ENCODE assay signal across 1 cellular context in the genomic region with DNA sequence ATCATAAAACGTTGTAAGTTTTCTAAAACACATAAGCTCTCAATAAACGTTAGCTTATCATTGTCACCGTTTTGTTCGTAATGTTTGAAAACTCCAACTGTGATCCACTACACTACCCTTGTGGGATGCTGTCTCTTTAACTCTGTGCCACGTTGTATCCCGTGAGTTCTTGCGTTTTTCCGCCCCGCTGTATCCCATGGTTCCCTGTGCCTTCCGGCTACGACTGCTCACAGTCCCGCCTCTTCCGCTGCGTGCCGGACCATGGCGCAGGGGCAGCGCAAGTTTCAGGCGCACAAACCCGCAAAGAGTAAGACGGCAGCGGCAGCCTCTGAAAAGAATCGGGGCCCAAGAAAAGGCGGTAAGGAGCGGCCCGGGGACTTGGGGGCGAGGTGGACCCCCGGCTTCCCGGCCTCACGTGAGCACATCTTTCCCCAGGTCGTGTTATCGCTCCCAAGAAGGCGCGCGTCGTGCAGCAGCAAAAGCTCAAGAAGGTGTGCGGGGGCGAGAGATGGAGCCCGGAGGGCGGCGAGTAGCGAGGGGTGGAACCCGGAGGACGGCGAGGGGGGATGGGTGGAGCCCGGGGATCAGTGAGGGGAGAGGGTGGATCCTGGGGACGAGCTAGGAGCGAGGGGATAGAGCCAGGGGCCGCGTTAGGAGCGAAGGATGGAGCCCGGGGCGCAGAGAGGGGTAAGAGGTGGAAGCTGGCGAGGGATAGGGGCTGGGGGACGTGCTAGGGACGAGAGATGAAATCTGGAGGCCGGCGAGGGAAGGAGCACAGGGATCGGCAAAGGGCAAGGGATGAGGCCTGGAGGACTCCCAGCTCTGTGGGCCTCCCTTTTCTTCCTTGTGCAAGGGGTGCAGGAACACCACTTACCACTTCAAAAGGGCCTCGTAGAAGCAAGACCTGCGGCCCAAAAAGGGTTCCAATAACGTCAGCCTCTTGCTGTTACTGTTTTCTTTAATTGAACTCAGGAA.
TF ChIP-seq lines count a peak whose summit lies in the region.

A gene (plus strand): TSS at position 240 of the 975 bp plus-strand sequence. CDS start 22 bp downstream, at position 262.

TF ChIP-seq in GM23338, 12 proteins besides CTCF, POLR2A, EP300 and RAD21 (continued from another document):
- TF ChIP-seq, protein P1, sequence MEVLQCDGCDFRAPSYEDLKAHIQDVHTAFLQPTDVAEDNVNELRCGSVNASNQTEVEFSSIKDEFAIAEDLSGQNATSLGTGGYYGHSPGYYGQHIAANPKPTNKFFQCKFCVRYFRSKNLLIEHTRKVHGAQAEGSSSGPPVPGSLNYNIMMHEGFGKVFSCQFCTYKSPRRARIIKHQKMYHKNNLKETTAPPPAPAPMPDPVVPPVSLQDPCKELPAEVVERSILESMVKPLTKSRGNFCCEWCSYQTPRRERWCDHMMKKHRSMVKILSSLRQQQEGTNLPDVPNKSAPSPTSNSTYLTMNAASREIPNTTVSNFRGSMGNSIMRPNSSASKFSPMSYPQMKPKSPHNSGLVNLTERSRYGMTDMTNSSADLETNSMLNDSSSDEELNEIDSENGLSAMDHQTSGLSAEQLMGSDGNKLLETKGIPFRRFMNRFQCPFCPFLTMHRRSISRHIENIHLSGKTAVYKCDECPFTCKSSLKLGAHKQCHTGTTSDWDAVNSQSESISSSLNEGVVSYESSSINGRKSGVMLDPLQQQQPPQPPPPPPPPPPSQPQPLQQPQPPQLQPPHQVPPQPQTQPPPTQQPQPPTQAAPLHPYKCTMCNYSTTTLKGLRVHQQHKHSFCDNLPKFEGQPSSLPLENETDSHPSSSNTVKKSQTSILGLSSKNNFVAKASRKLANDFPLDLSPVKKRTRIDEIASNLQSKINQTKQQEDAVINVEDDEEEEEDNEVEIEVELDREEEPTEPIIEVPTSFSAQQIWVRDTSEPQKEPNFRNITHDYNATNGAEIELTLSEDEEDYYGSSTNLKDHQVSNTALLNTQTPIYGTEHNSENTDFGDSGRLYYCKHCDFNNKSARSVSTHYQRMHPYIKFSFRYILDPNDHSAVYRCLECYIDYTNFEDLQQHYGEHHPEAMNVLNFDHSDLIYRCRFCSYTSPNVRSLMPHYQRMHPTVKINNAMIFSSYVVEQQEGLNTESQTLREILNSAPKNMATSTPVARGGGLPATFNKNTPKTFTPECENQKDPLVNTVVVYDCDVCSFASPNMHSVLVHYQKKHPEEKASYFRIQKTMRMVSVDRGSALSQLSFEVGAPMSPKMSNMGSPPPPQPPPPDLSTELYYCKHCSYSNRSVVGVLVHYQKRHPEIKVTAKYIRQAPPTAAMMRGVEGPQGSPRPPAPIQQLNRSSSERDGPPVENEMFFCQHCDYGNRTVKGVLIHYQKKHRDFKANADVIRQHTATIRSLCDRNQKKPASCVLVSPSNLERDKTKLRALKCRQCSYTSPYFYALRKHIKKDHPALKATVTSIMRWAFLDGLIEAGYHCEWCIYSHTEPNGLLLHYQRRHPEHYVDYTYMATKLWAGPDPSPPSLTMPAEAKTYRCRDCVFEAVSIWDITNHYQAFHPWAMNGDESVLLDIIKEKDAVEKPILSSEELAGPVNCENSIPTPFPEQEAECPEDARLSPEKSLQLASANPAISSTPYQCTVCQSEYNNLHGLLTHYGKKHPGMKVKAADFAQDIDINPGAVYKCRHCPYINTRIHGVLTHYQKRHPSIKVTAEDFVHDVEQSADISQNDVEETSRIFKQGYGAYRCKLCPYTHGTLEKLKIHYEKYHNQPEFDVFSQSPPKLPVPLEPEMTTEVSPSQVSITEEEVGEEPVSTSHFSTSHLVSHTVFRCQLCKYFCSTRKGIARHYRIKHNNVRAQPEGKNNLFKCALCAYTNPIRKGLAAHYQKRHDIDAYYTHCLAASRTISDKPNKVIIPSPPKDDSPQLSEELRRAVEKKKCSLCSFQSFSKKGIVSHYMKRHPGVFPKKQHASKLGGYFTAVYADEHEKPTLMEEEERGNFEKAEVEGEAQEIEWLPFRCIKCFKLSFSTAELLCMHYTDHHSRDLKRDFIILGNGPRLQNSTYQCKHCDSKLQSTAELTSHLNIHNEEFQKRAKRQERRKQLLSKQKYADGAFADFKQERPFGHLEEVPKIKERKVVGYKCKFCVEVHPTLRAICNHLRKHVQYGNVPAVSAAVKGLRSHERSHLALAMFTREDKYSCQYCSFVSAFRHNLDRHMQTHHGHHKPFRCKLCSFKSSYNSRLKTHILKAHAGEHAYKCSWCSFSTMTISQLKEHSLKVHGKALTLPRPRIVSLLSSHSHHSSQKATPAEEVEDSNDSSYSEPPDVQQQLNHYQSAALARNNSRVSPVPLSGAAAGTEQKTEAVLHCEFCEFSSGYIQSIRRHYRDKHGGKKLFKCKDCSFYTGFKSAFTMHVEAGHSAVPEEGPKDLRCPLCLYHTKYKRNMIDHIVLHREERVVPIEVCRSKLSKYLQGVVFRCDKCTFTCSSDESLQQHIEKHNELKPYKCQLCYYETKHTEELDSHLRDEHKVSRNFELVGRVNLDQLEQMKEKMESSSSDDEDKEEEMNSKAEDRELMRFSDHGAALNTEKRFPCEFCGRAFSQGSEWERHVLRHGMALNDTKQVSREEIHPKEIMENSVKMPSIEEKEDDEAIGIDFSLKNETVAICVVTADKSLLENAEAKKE (CRISPR knock-in tag; IDR thresholded peaks at IDR 0.05), result no peak
- TF ChIP-seq JUNB (IDR thresholded peaks at IDR 0.05; ENCODE audit: unreplicated experiment), result no peak
- no peak for TF ChIP-seq ZNF331 (CRISPR knock-in tag; IDR thresholded peaks at IDR 0.05; ENCODE audit: low read depth)
- TF ChIP-seq, protein P2, sequence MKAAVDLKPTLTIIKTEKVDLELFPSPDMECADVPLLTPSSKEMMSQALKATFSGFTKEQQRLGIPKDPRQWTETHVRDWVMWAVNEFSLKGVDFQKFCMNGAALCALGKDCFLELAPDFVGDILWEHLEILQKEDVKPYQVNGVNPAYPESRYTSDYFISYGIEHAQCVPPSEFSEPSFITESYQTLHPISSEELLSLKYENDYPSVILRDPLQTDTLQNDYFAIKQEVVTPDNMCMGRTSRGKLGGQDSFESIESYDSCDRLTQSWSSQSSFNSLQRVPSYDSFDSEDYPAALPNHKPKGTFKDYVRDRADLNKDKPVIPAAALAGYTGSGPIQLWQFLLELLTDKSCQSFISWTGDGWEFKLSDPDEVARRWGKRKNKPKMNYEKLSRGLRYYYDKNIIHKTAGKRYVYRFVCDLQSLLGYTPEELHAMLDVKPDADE (IDR thresholded peaks at IDR 0.05), result peak; percentile 99
- TF ChIP-seq, protein P3, sequence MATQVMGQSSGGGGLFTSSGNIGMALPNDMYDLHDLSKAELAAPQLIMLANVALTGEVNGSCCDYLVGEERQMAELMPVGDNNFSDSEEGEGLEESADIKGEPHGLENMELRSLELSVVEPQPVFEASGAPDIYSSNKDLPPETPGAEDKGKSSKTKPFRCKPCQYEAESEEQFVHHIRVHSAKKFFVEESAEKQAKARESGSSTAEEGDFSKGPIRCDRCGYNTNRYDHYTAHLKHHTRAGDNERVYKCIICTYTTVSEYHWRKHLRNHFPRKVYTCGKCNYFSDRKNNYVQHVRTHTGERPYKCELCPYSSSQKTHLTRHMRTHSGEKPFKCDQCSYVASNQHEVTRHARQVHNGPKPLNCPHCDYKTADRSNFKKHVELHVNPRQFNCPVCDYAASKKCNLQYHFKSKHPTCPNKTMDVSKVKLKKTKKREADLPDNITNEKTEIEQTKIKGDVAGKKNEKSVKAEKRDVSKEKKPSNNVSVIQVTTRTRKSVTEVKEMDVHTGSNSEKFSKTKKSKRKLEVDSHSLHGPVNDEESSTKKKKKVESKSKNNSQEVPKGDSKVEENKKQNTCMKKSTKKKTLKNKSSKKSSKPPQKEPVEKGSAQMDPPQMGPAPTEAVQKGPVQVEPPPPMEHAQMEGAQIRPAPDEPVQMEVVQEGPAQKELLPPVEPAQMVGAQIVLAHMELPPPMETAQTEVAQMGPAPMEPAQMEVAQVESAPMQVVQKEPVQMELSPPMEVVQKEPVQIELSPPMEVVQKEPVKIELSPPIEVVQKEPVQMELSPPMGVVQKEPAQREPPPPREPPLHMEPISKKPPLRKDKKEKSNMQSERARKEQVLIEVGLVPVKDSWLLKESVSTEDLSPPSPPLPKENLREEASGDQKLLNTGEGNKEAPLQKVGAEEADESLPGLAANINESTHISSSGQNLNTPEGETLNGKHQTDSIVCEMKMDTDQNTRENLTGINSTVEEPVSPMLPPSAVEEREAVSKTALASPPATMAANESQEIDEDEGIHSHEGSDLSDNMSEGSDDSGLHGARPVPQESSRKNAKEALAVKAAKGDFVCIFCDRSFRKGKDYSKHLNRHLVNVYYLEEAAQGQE (IDR thresholded peaks at IDR 0.05; ENCODE audit: unreplicated experiment), result no peak
- peak; percentile 89 for TF ChIP-seq CREB1 (CRISPR knock-in tag; IDR thresholded peaks at IDR 0.05; ENCODE audit: low read depth)
- no peak for TF ChIP-seq STAT1 (IDR thresholded peaks at IDR 0.05; ENCODE audit: unreplicated experiment)
TF ChIP-seq in GM23338: peak in this region for 3.
